Comparison of ENCODE assay signal across 9 cellular contexts in the genomic region with DNA sequence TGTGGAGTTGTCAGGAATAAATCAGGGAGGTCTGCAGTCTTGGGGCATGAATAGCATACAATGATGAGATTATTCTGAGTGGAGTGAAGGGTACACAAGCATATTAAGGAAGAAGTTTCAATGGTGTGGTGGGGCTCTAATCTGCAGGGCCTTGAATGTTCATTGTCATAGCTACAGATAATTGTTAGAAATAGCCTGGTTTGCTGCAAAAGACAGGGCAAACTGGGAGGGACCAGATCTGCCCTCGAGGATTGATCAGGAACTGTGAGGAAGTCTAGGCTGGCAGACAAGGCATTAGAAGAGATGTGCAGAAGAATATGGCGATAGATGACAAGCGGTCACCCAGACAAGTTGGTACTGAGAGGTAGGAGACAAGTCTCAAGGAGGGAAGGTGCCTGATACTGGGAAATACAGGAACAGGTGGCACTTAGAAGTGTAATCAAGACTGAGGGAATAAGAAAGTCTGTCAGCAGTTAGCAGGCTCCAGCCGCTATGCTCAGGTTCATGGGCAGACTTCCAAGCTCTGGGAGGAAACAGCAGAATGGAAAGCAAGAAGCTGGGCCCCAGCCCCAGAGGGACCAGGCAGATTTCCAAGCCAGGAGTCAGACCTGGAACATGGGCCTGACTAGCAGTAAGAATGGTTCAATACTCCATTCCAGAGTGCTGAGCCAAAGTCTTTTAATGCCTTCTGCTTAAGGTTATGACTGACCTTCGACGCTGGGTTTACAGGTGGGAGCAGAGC. TPM values are rescaled to one million over a fixed set of nuclear protein-coding genes. Genes with fewer than 3 reads are reported as not detected.
DNase-seq lines count a peak whose midpoint lies in the region; ATAC-seq, FAIRE-seq and TF ChIP-seq lines count a peak whose summit lies in the region.
"Had no signal": no experiment of that assay in that cellular context is flagged by ENCODE, and none has a peak within 500 bp of the region (broad histone marks: within the 10 kb centered on the region; RNA-seq: fewer than 3 reads in every experiment).

No MANE protein-coding gene starts in this region.

- H3K27me3 Mint-ChIP-seq in neural crest cell (ENCODE audit: low read depth) = no peaks in the 10 kb centered on the region
- H3K27me3 Mint-ChIP-seq: CD4-positive, CD25-positive, alpha-beta regulatory T cell had no signal

- H3K4me3 ChIP-seq in endothelial cell of umbilical vein (replicated peaks in 1 of 3; ENCODE audit: insufficient read depth in 1 of 3, low read depth in 1 of 3, low read length in 3 of 3) (no peak overlapping the region), spleen (no peak overlapping the region)

- intact Hi-C loops in endothelial cell of umbilical vein (cut with micrococcal nuclease) (no loop called here), spleen (cut with DNase I; ENCODE audit: low total_unique reads) (no loop called here)

- DNase-seq in AG08396 (ENCODE audit: low spot score) (peak; percentile 65), NCI-H1694 (lab: John Stamatoyannopoulos, UW) (peak; percentile 60), endothelial cell of umbilical vein (ENCODE audit: low read depth, low spot score) (peak; percentile 90), neural crest cell (ENCODE audit: low read depth, low spot score) (no peak), NCI-H1105 treated with DMSO at 0.1 percent for 48 hours (lab: John Stamatoyannopoulos, UW) (no peak), spleen (no peak)
- DNase-seq: CD4-positive, CD25-positive, alpha-beta regulatory T cell had no signal

- no peak overlapping the region for H3K4me3 Mint-ChIP-seq in neural crest cell
- H3K4me3 Mint-ChIP-seq: CD4-positive, CD25-positive, alpha-beta regulatory T cell had no signal

- no peaks in the 10 kb centered on the region for H3K36me3 Mint-ChIP-seq in neural crest cell (ENCODE audit: low read depth)
- H3K36me3 Mint-ChIP-seq: CD4-positive, CD25-positive, alpha-beta regulatory T cell had no signal

- peaks cover 19% of the 10 kb centered on the region for H3K4me1 Mint-ChIP-seq in neural crest cell

- H3K9me3 Mint-ChIP-seq in neural crest cell = no peaks in the 10 kb centered on the region
- H3K9me3 Mint-ChIP-seq: CD4-positive, CD25-positive, alpha-beta regulatory T cell had no signal

- peak overlapping the region; percentile 3 for H3K27ac Mint-ChIP-seq in neural crest cell (ENCODE audit: unreplicated experiment)
- H3K27ac Mint-ChIP-seq: CD4-positive, CD25-positive, alpha-beta regulatory T cell had no signal

- BruUV-seq in endothelial cell of umbilical vein (replicated peaks; lab: Mats Ljungman, UMichigan) = no TSS peak

- H3K36me3 ChIP-seq in endothelial cell of umbilical vein (ENCODE audit: control insufficient read depth in 2 of 2, extremely low read depth in 1 of 2, insufficient read depth in 2 of 2, low read length in 2 of 2) = no peaks in the 10 kb centered on the region
- no peaks in the 10 kb centered on the region for H3K36me3 ChIP-seq in spleen

- no peaks in the 10 kb centered on the region for H4K20me1 ChIP-seq in endothelial cell of umbilical vein (replicated peaks; ENCODE audit: control insufficient read depth, extremely low read depth, insufficient read depth, low read length)

- TF ChIP-seq CTCF in endothelial cell of umbilical vein (IDR thresholded peaks at IDR 0.05; ENCODE audit: extremely low read depth in 1 of 2, insufficient read depth in 1 of 2, low read depth in 1 of 2, low read length in 2 of 2) (no peak), neural crest cell (conservative IDR thresholded peaks at IDR 0.05) (no peak), spleen (IDR thresholded peaks at IDR 0.05 in 8 of 11, conservative IDR thresholded peaks at IDR 0.05 in 3 of 11) (no peak)

- H3K27me3 ChIP-seq in endothelial cell of umbilical vein (ENCODE audit: control insufficient read depth in 2 of 2, insufficient read depth in 2 of 2, low read length in 2 of 2) (no peaks in the 10 kb centered on the region), spleen (replicated peaks in 1 of 7) (no peaks in the 10 kb centered on the region)

- FAIRE-seq in endothelial cell of umbilical vein (lab: Jason Lieb, UNC) = peak; percentile 84

- no peak for ATAC-seq in GM21825 (IDR thresholded peaks at IDR 0.05; ENCODE audit: unreplicated experiment)
- ATAC-seq in HG02870 (IDR thresholded peaks at IDR 0.05; ENCODE audit: unreplicated experiment) = no peak

- H3K4me1 ChIP-seq in endothelial cell of umbilical vein (ENCODE audit: control insufficient read depth, extremely low read depth, insufficient read depth, low read length) = peaks cover 21% of the 10 kb centered on the region
- no peaks in the 10 kb centered on the region for H3K4me1 ChIP-seq in spleen

- POLR2A ChIA-PET in endothelial cell of umbilical vein (lab: Charles Lee) = interaction anchor here (1.0 kb wide), 1 partner anchor 98 kb away, joined by 4 read pairs; no protein-coding TSS in a partner anchor

- H3K9me1 ChIP-seq in endothelial cell of umbilical vein (replicated peaks; ENCODE audit: control insufficient read depth, extremely low read depth, insufficient read depth, low read length) = no peaks in the 10 kb centered on the region

- CTCF ChIA-PET in endothelial cell of umbilical vein (lab: Charles Lee) = interaction anchor here (0.6 to 4.1 kb wide), 9 partner anchors 13 to 132 kb away, joined by 3 to 24 read pairs (median 4); no protein-coding TSS in a partner anchor

- no peak overlapping the region for H2AFZ ChIP-seq in endothelial cell of umbilical vein (ENCODE audit: low read depth, low read length)

- dilution Hi-C loops in endothelial cell of umbilical vein (cut with MboI; ENCODE audit: extremely low pct_ligation_motif_present, low sequenced_read_pairs) = no loop called here

- no peak overlapping the region for H3K9ac ChIP-seq in endothelial cell of umbilical vein (replicated peaks; ENCODE audit: extremely low read depth, insufficient read depth, low read length)

- TF ChIP-seq POLR2A in endothelial cell of umbilical vein (IDR thresholded peaks at IDR 0.05; ENCODE audit: low read depth, low read length) (no peak), spleen (IDR thresholded peaks at IDR 0.05) (no peak)

- H3K79me2 ChIP-seq in endothelial cell of umbilical vein (ENCODE audit: control insufficient read depth, insufficient read depth, low read length) = no peaks in the 10 kb centered on the region

- no peak overlapping the region for H3K4me2 ChIP-seq in endothelial cell of umbilical vein (ENCODE audit: insufficient read depth, low read length)

- WGBS in spleen, 5 donors = 79 to 87% (median 84%) methylated on average over 6 of the region's 6 CpGs

- H3K9me3 ChIP-seq in endothelial cell of umbilical vein (replicated peaks; ENCODE audit: control insufficient read depth, insufficient read depth, low read length) (no peaks in the 10 kb centered on the region), spleen (no peaks in the 10 kb centered on the region)

- H3K27ac ChIP-seq in endothelial cell of umbilical vein (ENCODE audit: insufficient read depth, low read depth, low read length) (peak overlapping the region; percentile 8), spleen (no peak overlapping the region)

TF ChIP-seq in endothelial cell of umbilical vein, 7 proteins besides CTCF, POLR2A, EP300 and RAD21:
- TF ChIP-seq EZH2 (IDR thresholded peaks at IDR 0.05; ENCODE audit: borderline replicate concordance, low read depth, low read length, severe bottlenecking) (no peak), POLR2AphosphoS5 (IDR thresholded peaks at IDR 0.05; ENCODE audit: insufficient read depth, low read depth, low read length) (no peak), MYC (IDR thresholded peaks at IDR 0.05; ENCODE audit: low read depth, low read length) (no peak), JUN (IDR thresholded peaks at IDR 0.05; ENCODE audit: borderline replicate concordance, insufficient read depth, insufficient read length, low read depth) (no peak), GATA2 (IDR thresholded peaks at IDR 0.05; ENCODE audit: insufficient read depth, insufficient read length, low read depth, low read length) (no peak), FOS (IDR thresholded peaks at IDR 0.05; ENCODE audit: borderline replicate concordance, insufficient read depth, low read length) (no peak)
- TF ChIP-seq, protein P1, sequence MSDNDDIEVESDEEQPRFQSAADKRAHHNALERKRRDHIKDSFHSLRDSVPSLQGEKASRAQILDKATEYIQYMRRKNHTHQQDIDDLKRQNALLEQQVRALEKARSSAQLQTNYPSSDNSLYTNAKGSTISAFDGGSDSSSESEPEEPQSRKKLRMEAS (IDR thresholded peaks at IDR 0.05; ENCODE audit: insufficient read depth, insufficient read length) = no peak

RNA-seq across cellular contexts. Expression of a gene that starts 20.9 kb away (rescaled TPM):
- total RNA-seq in endothelial cell of umbilical vein (35.3 and 38.4 TPM in 2 replicates), neural crest cell (13.3 and 13.6 TPM in 2 replicates), spleen (100 to 1,000 TPM in 4 of 7 donors, 10 to 100 TPM in 3; 66.7 to 126 (median 102) TPM)
- polyA plus RNA-seq in endothelial cell of umbilical vein (18.0 and 19.8 TPM in 2 replicates), spleen (10 to 100 TPM; 14.3 to 30.2 (median 14.8) TPM)
- 21.6 and 22.0 TPM in 2 replicates for polyA plus RNA-seq in endothelial cell of umbilical vein (2011; cell fraction: cytosol; rRNA removed)
- 40.2 and 40.8 TPM in 2 replicates for polyA plus RNA-seq in endothelial cell of umbilical vein (2011; cell fraction: nucleus; rRNA removed)
- polyA plus RNA-seq in endothelial cell of umbilical vein (2012) = 10.0 and 14.4 TPM in 2 replicates
- 32.7 and 36.6 TPM in 2 replicates for polyA minus RNA-seq in endothelial cell of umbilical vein
- polyA minus RNA-seq in endothelial cell of umbilical vein (2011; cell fraction: cytosol; rRNA and poly(A)+ RNA removed) = 0.51 TPM
- 26.5 and 32.4 TPM in 2 replicates for polyA minus RNA-seq in endothelial cell of umbilical vein (2011; cell fraction: nucleus; rRNA and poly(A)+ RNA removed)

Comparison
In these comparisons a context has a peak if more than half of its experiments do, and no peak if none do; other contexts are left out.
1. DNase-seq: peak in AG08396 (single experiment), NCI-H1694 (single experiment) and endothelial cell of umbilical vein (single experiment); none in neural crest cell (single experiment), NCI-H1105 treated with DMSO at 0.1 percent for 48 hours (single experiment) and spleen (single experiment).